ENCODE assay signal across 23 cellular contexts in genomic region chr11:75718406-75719088, GRCh38. TPM values are rescaled to one million over a fixed set of nuclear protein-coding genes. Genes with fewer than 3 reads are reported as not detected.
DNase-seq lines count a peak whose midpoint lies in the region; ATAC-seq, FAIRE-seq and TF ChIP-seq lines count a peak whose summit lies in the region.
"Had no signal": no experiment of that assay in that cellular context is flagged by ENCODE, and none has a peak within 500 bp of the region (broad histone marks: within the 10 kb centered on the region; RNA-seq: fewer than 3 reads in every experiment).

No MANE protein-coding gene starts in this region.

- H3K9me3 ChIP-seq in OCI-LY3 (ENCODE audit: insufficient read depth, low read length) (no peaks in the 10 kb centered on the region), prostate gland (no peaks in the 10 kb centered on the region)
- H3K9me3 ChIP-seq: gastroesophageal sphincter had no signal

- intact Hi-C loops in prostate gland (cut with DNase I), result no loop called here

- peak overlapping the region; percentile 100 for H2AFZ ChIP-seq in OCI-LY3 (ENCODE audit: low read depth, low read length)

- H3K4me2 ChIP-seq in OCI-LY3 (ENCODE audit: low read length), result peak overlapping the region; percentile 58

- FAIRE-seq in GM12892 (lab: Jason Lieb, UNC), result peak; percentile 67
- FAIRE-seq: H54 had no signal

- H3K27me3 ChIP-seq in OCI-LY3 (ENCODE audit: low read depth, low read length) (no peaks in the 10 kb centered on the region), prostate gland (replicated peaks; ENCODE audit: insufficient read depth) (no peaks in the 10 kb centered on the region)
- H3K27me3 ChIP-seq: gastroesophageal sphincter had no signal

- no peaks in the 10 kb centered on the region for H4K20me1 ChIP-seq in OCI-LY3 (ENCODE audit: insufficient read depth, low read length)

- H3K4me3 ChIP-seq in OCI-LY3 (ENCODE audit: low read length) (peak overlapping the region; percentile 9; the same call in 1 of the 2 replicates), prostate gland (no peak overlapping the region)
- H3K4me3 ChIP-seq: gastroesophageal sphincter had no signal

- H3K79me2 ChIP-seq in OCI-LY3 (ENCODE audit: low read length), result no peaks in the 10 kb centered on the region

- no peak for ATAC-seq in GM21576 (IDR thresholded peaks at IDR 0.05; ENCODE audit: unreplicated experiment)
- ATAC-seq: activated CD4-positive, alpha-beta T cell treated with anti-CD3 and anti-CD28 coated beads for 36 hours; activated T-cell treated with anti-CD3 and anti-CD28 coated beads, Interleukin-2, amount 50 U/mL, for 72 hours; gastroesophageal sphincter had no signal

- WGBS in prostate gland, result 63% methylated on average over 5 of the region's 5 CpGs

- peak overlapping the region; percentile 45; the same call in 1 of the 2 replicates for H3K9ac ChIP-seq in OCI-LY3 (ENCODE audit: low read length)

- TF ChIP-seq CTCF in OCI-LY3 (IDR thresholded peaks at IDR 0.05; ENCODE audit: low read depth, low read length) (no peak), prostate gland (IDR thresholded peaks at IDR 0.05) (no peak)

- H3K4me1 ChIP-seq in OCI-LY3 (ENCODE audit: low read length) (peaks cover 14% of the 10 kb centered on the region), prostate gland (replicated peaks) (peaks cover 4% of the 10 kb centered on the region)
- H3K4me1 ChIP-seq: gastroesophageal sphincter had no signal

- DNase-seq in GM12892 (ENCODE audit: insufficient read length) (no peak), kidney glomerular epithelial cell (lab: John Stamatoyannopoulos, UW) (peak; percentile 3), prostate gland (ENCODE audit: low spot score) (peak; percentile 65), NCI-H2227 treated with DMSO at 0.1 percent for 48 hours (lab: John Stamatoyannopoulos, UW) (no peak), NCI-H748 treated with DMSO at 0.1 percent for 48 hours (lab: John Stamatoyannopoulos, UW) (no peak), SW480 (ENCODE audit: low spot score) (no peak)
- DNase-seq: activated CD4-positive, alpha-beta T cell treated with anti-CD3 and anti-CD28 coated beads for 36 hours; activated naive CD4-positive, alpha-beta T cell treated with anti-CD3 and anti-CD28 coated beads, Interleukin-2, amount 50 U/mL, for 16 hours; activated T-cell treated with anti-CD3 and anti-CD28 coated beads, Interleukin-2, amount 50 U/mL, for 72 hours; aorta; effector CD8-positive, alpha-beta T cell; Karpas-422; NCI-H1105; NCI-H2029 treated with DMSO at 0.1 percent for 48 hours; occipital lobe had no signal

- H3K36me3 ChIP-seq in OCI-LY3 (replicated peaks; ENCODE audit: low read depth, low read length) (no peaks in the 10 kb centered on the region), prostate gland (no peaks in the 10 kb centered on the region)
- H3K36me3 ChIP-seq: gastroesophageal sphincter had no signal

- no peak for TF ChIP-seq POLR2A in GM12892 (IDR thresholded peaks at IDR 0.05; ENCODE audit: low read depth, low read length)
- no peak for TF ChIP-seq POLR2A in prostate gland (IDR thresholded peaks at IDR 0.05)

- H3K27ac ChIP-seq in OCI-LY3 (ENCODE audit: low read length) (peak overlapping the region; percentile 9; the same call in 1 of the 2 replicates), prostate gland (peak overlapping the region; percentile 70 to 88)
- H3K27ac ChIP-seq: gastroesophageal sphincter had no signal

RNA-seq across cellular contexts. Expression of gene MOGAT2, which starts 0.9 kb away (rescaled TPM):
- polyA plus RNA-seq in GM12892 (2012; ENCODE audit: missing spikeins), result 0.40 TPM
- 1 to 10 TPM in 1 of 2 donors, under 1 TPM in 1; 0.62 to 4.1 TPM for total RNA-seq in prostate gland
- total RNA-seq: activated CD4-positive, alpha-beta T cell treated with anti-CD3 and anti-CD28 coated beads for 36 hours; activated T-cell treated with anti-CD3 and anti-CD28 coated beads, Interleukin-2, amount 50 U/mL, for 72 hours; aorta; HT-29; NCI-H460; occipital lobe had no signal
- polyA plus RNA-seq: AG04450, CD14-positive monocyte had no signal

RNA-seq across cellular contexts. Expression of gene MAP6, which starts 49.7 kb away (rescaled TPM):
- polyA plus RNA-seq in GM12892 (2012; ENCODE audit: missing spikeins), result 0.17 TPM
- 10 to 100 TPM; 15.8 to 21.5 TPM for total RNA-seq in prostate gland
- total RNA-seq: HT-29 had no signal
- polyA plus RNA-seq: CD14-positive monocyte had no signal

RNA-seq across cellular contexts. Expression of gene DGAT2, which starts 50.0 kb away (rescaled TPM):
- polyA plus RNA-seq in GM12892 (2012; ENCODE audit: missing spikeins), result 11.6 TPM
- total RNA-seq in prostate gland, result 10 to 100 TPM in 1 of 2 donors, 1 to 10 TPM in 1; 5.6 to 24.6 TPM

Comparison
In these comparisons a context has a peak if more than half of its experiments do, and no peak if none do; other contexts are left out.
1. DNase-seq: peak in kidney glomerular epithelial cell (single experiment) and prostate gland (single experiment); none in GM12892 (single experiment), NCI-H2227 treated with DMSO at 0.1 percent for 48 hours (single experiment), NCI-H748 treated with DMSO at 0.1 percent for 48 hours (single experiment) and SW480 (single experiment).